In genomic region chr7:157770716-157771320, GRCh38 we compare ENCODE assay signal across 32 cellular contexts.
"Had no signal": no experiment of that assay in that cellular context is flagged by ENCODE, and none has a peak within 500 bp of the region (broad histone marks: within the 10 kb centered on the region; RNA-seq: fewer than 3 reads in every experiment).

No MANE protein-coding gene starts in this region.

- H3K4me1 Mint-ChIP-seq: activated CD4-positive, alpha-beta memory T cell treated with anti-CD3 and anti-CD28 coated beads, Interleukin-2, amount 10 ng/mL, durations not matched to agents 7 days and 5 days; activated CD8-positive, alpha-beta memory T cell treated with anti-CD3 and anti-CD28 coated beads, Interleukin-2, amount 10 ng/mL, durations not matched to agents 7 days and 5 days; activated naive CD8-positive, alpha-beta T cell treated with anti-CD3 and anti-CD28 coated beads for 36 hours had no signal

- H3K4me1 ChIP-seq: ascending aorta, SJSA1 had no signal

- H3K4me3 Mint-ChIP-seq: activated CD4-positive, alpha-beta memory T cell treated with anti-CD3 and anti-CD28 coated beads, Interleukin-2, amount 10 ng/mL, durations not matched to agents 7 days and 5 days; activated CD8-positive, alpha-beta memory T cell treated with anti-CD3 and anti-CD28 coated beads, Interleukin-2, amount 10 ng/mL, durations not matched to agents 7 days and 5 days; activated naive CD8-positive, alpha-beta T cell treated with anti-CD3 and anti-CD28 coated beads for 36 hours; activated T-cell treated with anti-CD3 and anti-CD28 coated beads, Interleukin-2, amount 50 U/mL, for 72 hours; activated T-helper 17 cell treated with anti-CD3 and anti-CD28 coated beads, Interleukin-2, amount 50 U/mL, for 72 hours had no signal

- H3K27ac Mint-ChIP-seq: activated CD4-positive, alpha-beta memory T cell treated with anti-CD3 and anti-CD28 coated beads, Interleukin-2, amount 10 ng/mL, durations not matched to agents 7 days and 5 days; activated CD8-positive, alpha-beta memory T cell treated with anti-CD3 and anti-CD28 coated beads, Interleukin-2, amount 10 ng/mL, durations not matched to agents 7 days and 5 days; activated naive CD8-positive, alpha-beta T cell treated with anti-CD3 and anti-CD28 coated beads for 36 hours; activated T-cell treated with anti-CD3 and anti-CD28 coated beads, Interleukin-2, amount 50 U/mL, for 72 hours; activated T-helper 17 cell treated with anti-CD3 and anti-CD28 coated beads, Interleukin-2, amount 50 U/mL, for 72 hours had no signal

- H3K36me3 Mint-ChIP-seq: activated CD8-positive, alpha-beta memory T cell treated with anti-CD3 and anti-CD28 coated beads, Interleukin-2, amount 10 ng/mL, durations not matched to agents 7 days and 5 days had no signal

- H3K27me3 ChIP-seq: ascending aorta, cardiac muscle cell, MG63, SJSA1 had no signal

- H3K4me3 ChIP-seq: ascending aorta, cardiac muscle cell, MG63, SJSA1 had no signal

- H3K27me3 Mint-ChIP-seq: activated CD8-positive, alpha-beta memory T cell treated with anti-CD3 and anti-CD28 coated beads, Interleukin-2, amount 10 ng/mL, durations not matched to agents 7 days and 5 days had no signal

- H3K9me3 ChIP-seq: MG63 had no signal

- DNase-seq: activated CD4-positive, alpha-beta memory T cell treated with anti-CD3 and anti-CD28 coated beads, Interleukin-2, amount 10 ng/mL, durations not matched to agents 7 days and 5 days; activated CD4-positive, alpha-beta T cell treated with anti-CD3 and anti-CD28 coated beads for 1 hour; activated CD4-positive, alpha-beta T cell treated with anti-CD3 and anti-CD28 coated beads for 48 hours; activated CD4-positive, CD25-positive, alpha-beta regulatory T cell; activated CD8-positive, alpha-beta memory T cell treated with anti-CD3 and anti-CD28 coated beads for 24 hours; activated CD8-positive, alpha-beta memory T cell treated with anti-CD3 and anti-CD28 coated beads, Interleukin-2, amount 10 ng/mL, durations not matched to agents 7 days and 5 days; activated CD8-positive, alpha-beta memory T cell treated with anti-CD3 and anti-CD28 coated beads, Interleukin-2, amount 50 U/mL, for 48 hours; activated effector memory CD4-positive, alpha-beta T cell treated with anti-CD3 and anti-CD28 coated beads, Interleukin-2, amount 50 U/mL, for 16 hours; activated naive CD4-positive, alpha-beta T cell; activated naive CD4-positive, alpha-beta T cell treated with anti-CD3 and anti-CD28 coated beads, Interleukin-2, amount 50 U/mL, for 16 hours; activated naive CD8-positive, alpha-beta T cell treated with anti-CD3 and anti-CD28 coated beads for 36 hours; activated T-cell treated with anti-CD3 and anti-CD28 coated beads, Interleukin-2, amount 50 U/mL, for 72 hours; amniotic stem cell; KG1; MG63; MV-4-11; NCI-H1092; NCI-H1436 treated with DMSO at 0.1 percent for 48 hours; NCI-H1694 treated with DMSO at 0.1 percent for 48 hours; NCI-H2029; NCI-H345; NCI-H524 treated with DMSO at 0.1 percent for 48 hours; SHP77 treated with DMSO at 0.1 percent for 48 hours; SW 1271; T-helper 1 cell; T-helper 2 cell; T-helper 9 cell; WERI-Rb-1 had no signal

- ATAC-seq: activated CD8-positive, alpha-beta memory T cell treated with anti-CD3 and anti-CD28 coated beads, Interleukin-2, amount 10 ng/mL, durations not matched to agents 7 days and 5 days; activated T-cell treated with anti-CD3 and anti-CD28 coated beads, Interleukin-2, amount 50 U/mL, for 72 hours; activated T-helper 17 cell treated with anti-CD3 and anti-CD28 coated beads, Interleukin-2, amount 50 U/mL, for 72 hours had no signal

- H3K9me3 Mint-ChIP-seq: activated naive CD8-positive, alpha-beta T cell treated with anti-CD3 and anti-CD28 coated beads for 36 hours had no signal

- H3K36me3 ChIP-seq: ascending aorta, cardiac muscle cell, MG63, SJSA1, WERI-Rb-1 had no signal

- H3K27ac ChIP-seq: ascending aorta, cardiac muscle cell, SJSA1, WERI-Rb-1 had no signal
